12 cellular contexts compared by ENCODE assay signal in the genomic region with DNA sequence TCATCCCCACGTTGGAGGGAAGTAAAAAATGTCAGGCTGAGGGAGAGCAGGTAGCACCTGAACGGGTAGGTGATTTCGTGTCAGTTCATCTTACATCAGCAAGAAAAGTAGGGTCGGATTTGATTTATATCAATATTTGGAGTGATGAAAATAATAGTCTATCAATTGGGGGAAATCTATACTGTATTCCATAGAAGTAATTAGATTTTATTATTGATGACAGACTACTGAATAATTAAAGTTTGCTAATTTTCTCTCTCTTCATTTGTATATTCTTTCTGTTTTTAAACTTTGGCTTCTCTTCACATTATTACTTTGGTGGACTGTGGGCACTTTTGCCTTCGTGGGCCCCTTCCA.
A peak's percentile ranks its signal among the peaks of the same experiment; 100 is the strongest.
DNase-seq lines count a peak whose midpoint lies in the region; ATAC-seq, FAIRE-seq and TF ChIP-seq lines count a peak whose summit lies in the region.
"Had no signal": no experiment of that assay in that cellular context is flagged by ENCODE, and none has a peak within 500 bp of the region (broad histone marks: within the 10 kb centered on the region; RNA-seq: fewer than 3 reads in every experiment).

No MANE protein-coding gene starts in this region.

- peak overlapping the region; percentile 87 for H3K27ac ChIP-seq in substantia nigra (ENCODE audit: low read depth, low read length, poor library complexity, severe bottlenecking)
- H3K27ac ChIP-seq: ovary had no signal

- peaks cover 7% of the 10 kb centered on the region for H3K27me3 Mint-ChIP-seq in activated CD8-positive, alpha-beta memory T cell treated with anti-CD3 and anti-CD28 coated beads, Interleukin-2, amount 10 ng/mL, durations not matched to agents 7 days and 5 days
- H3K27me3 Mint-ChIP-seq in activated B cell treated with CpG ODN at 0.5 μM for 24 hours (peaks cover 2% of the 10 kb centered on the region), glutamatergic neuron (ENCODE audit: unreplicated experiment) (no peaks in the 10 kb centered on the region)

- TF ChIP-seq CTCF in activated B cell treated with CpG ODN at 0.5 μM for 24 hours (IDR thresholded peaks at IDR 0.05) = no peak
- TF ChIP-seq CTCF in glutamatergic neuron (IDR thresholded peaks at IDR 0.05; ENCODE audit: partially characterized antibody, unreplicated experiment) = no peak

- intact Hi-C loops in activated B cell treated with CpG ODN at 0.5 μM for 24 hours (cut with micrococcal nuclease) = loop anchor here (1.0 to 5.0 kb wide), 9 partner anchors 15 to 449 kb away; no protein-coding TSS in a partner anchor

- peaks cover 8% of the 10 kb centered on the region for H3K4me1 Mint-ChIP-seq in activated CD8-positive, alpha-beta memory T cell treated with anti-CD3 and anti-CD28 coated beads, Interleukin-2, amount 10 ng/mL, durations not matched to agents 7 days and 5 days
- H3K4me1 Mint-ChIP-seq in activated B cell treated with CpG ODN at 0.5 μM for 24 hours (peaks cover 11% of the 10 kb centered on the region), glutamatergic neuron (ENCODE audit: low read depth, unreplicated experiment) (peaks cover 38% of the 10 kb centered on the region)

- peak overlapping the region; percentile 73 for H3K4me3 Mint-ChIP-seq in activated CD8-positive, alpha-beta memory T cell treated with anti-CD3 and anti-CD28 coated beads, Interleukin-2, amount 10 ng/mL, durations not matched to agents 7 days and 5 days
- H3K4me3 Mint-ChIP-seq in activated B cell treated with CpG ODN at 0.5 μM for 24 hours (peak overlapping the region; percentile 84), glutamatergic neuron (ENCODE audit: unreplicated experiment) (peak overlapping the region; percentile 81)

- CTCF ChIA-PET in activated CD8-positive, alpha-beta memory T cell treated with anti-CD3 and anti-CD28 coated beads, Interleukin-2, amount 10 ng/mL, durations not matched to agents 7 days and 5 days (lab: Charles Lee) = interaction anchor here (0.8 to 5.1 kb wide), 18 partner anchors 9 to 331 kb away, joined by 3 to 50 read pairs (median 4); no protein-coding TSS in a partner anchor
- CTCF ChIA-PET in activated B cell treated with CpG ODN at 0.5 μM for 24 hours (lab: Charles Lee) = interaction anchor here (0.7 to 2.6 kb wide), 15 partner anchors 10 to 338 kb away, joined by 3 to 26 read pairs (median 4); no protein-coding TSS in a partner anchor

- DNase-seq in activated CD8-positive, alpha-beta memory T cell treated with anti-CD3 and anti-CD28 coated beads, Interleukin-2, amount 10 ng/mL, durations not matched to agents 7 days and 5 days = no peak
- no peak for DNase-seq in activated CD8-positive, alpha-beta memory T cell treated with anti-CD3 and anti-CD28 coated beads for 24 hours
- DNase-seq in activated B cell treated with CpG ODN at 0.5 μM for 24 hours (no peak), glutamatergic neuron (no peak), substantia nigra (lab: John Stamatoyannopoulos, UW) (no peak), inferior parietal cortex (ENCODE audit: extremely low spot score) (no peak), HTR-8/SVneo (ENCODE audit: insufficient read length, low spot score) (no peak)
- no peak for DNase-seq in activated CD4-positive, alpha-beta T cell treated with anti-CD3 and anti-CD28 coated beads for 1 hour
- DNase-seq: NCI-H1417 treated with DMSO at 0.1 percent for 48 hours; NK-92 treated with Interleukin-12 subunit alpha and Interleukin-12 subunit beta, amount 100 ng/mL, for 24 hours had no signal

- POLR2A ChIA-PET in activated B cell treated with CpG ODN at 0.5 μM for 24 hours (lab: Charles Lee) = interaction anchor here (0.5 kb wide), 1 partner anchor 634 kb away, joined by 5 read pairs; no protein-coding TSS in a partner anchor

- H3K36me3 Mint-ChIP-seq in activated CD8-positive, alpha-beta memory T cell treated with anti-CD3 and anti-CD28 coated beads, Interleukin-2, amount 10 ng/mL, durations not matched to agents 7 days and 5 days = no peaks in the 10 kb centered on the region
- H3K36me3 Mint-ChIP-seq in activated B cell treated with CpG ODN at 0.5 μM for 24 hours (ENCODE audit: low read depth) (no peaks in the 10 kb centered on the region), glutamatergic neuron (ENCODE audit: unreplicated experiment) (no peaks in the 10 kb centered on the region)

- no peak for ATAC-seq in activated CD8-positive, alpha-beta memory T cell treated with anti-CD3 and anti-CD28 coated beads, Interleukin-2, amount 10 ng/mL, durations not matched to agents 7 days and 5 days
- ATAC-seq in activated B cell treated with CpG ODN at 0.5 μM for 24 hours (ENCODE audit: low read depth) = no peak

- no peaks in the 10 kb centered on the region for H3K9me3 Mint-ChIP-seq in activated CD8-positive, alpha-beta memory T cell treated with anti-CD3 and anti-CD28 coated beads, Interleukin-2, amount 10 ng/mL, durations not matched to agents 7 days and 5 days (ENCODE audit: low read depth)
- H3K9me3 Mint-ChIP-seq in activated B cell treated with CpG ODN at 0.5 μM for 24 hours (no peaks in the 10 kb centered on the region), glutamatergic neuron (ENCODE audit: unreplicated experiment) (peaks cover 4% of the 10 kb centered on the region)

- FAIRE-seq in HTR-8/SVneo (lab: Jason Lieb, UNC) = no peak
- FAIRE-seq: endometrium had no signal

- no peak overlapping the region for H3K27ac Mint-ChIP-seq in activated CD8-positive, alpha-beta memory T cell treated with anti-CD3 and anti-CD28 coated beads, Interleukin-2, amount 10 ng/mL, durations not matched to agents 7 days and 5 days
- H3K27ac Mint-ChIP-seq in activated B cell treated with CpG ODN at 0.5 μM for 24 hours (no peak overlapping the region), glutamatergic neuron (ENCODE audit: unreplicated experiment) (peak overlapping the region; percentile 88)
